8 cellular contexts compared by ENCODE assay signal in the genomic region with DNA sequence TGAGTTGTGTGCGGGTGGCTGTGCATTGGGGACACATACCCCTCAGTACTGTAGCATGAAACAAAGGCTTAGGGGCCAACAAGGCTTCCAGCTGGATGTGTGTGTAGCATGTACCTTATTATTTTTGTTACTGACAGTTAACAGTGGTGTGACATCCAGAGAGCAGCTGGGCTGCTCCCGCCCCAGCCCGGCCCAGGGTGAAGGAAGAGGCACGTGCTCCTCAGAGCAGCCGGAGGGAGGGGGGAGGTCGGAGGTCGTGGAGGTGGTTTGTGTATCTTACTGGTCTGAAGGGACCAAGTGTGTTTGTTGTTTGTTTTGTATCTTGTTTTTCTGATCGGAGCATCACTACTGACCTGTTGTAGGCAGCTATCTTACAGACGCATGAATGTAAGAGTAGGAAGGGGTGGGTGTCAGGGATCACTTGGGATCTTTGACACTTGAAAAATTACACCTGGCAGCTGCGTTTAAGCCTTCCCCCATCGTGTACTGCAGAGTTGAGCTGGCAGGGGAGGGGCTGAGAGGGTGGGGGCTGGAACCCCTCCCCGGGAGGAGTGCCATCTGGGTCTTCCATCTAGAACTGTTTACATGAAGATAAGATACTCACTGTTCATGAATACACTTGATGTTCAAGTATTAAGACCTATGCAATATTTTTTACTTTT. TPM values are rescaled to one million over a fixed set of nuclear protein-coding genes. Genes with fewer than 3 reads are reported as not detected.
A peak's percentile ranks its signal among the peaks of the same experiment; 100 is the strongest.
DNase-seq lines count a peak whose midpoint lies in the region; ATAC-seq, FAIRE-seq and TF ChIP-seq lines count a peak whose summit lies in the region.

No MANE protein-coding gene starts in this region.

- H3K27me3 ChIP-seq in CD4-positive, CD25-positive, alpha-beta regulatory T cell (ENCODE audit: control insufficient read depth, insufficient read depth, low read length), result no peaks in the 10 kb centered on the region
- H3K27me3 ChIP-seq in stomach, result no peaks in the 10 kb centered on the region

- H3K9me3 Mint-ChIP-seq in CD4-positive, CD25-positive, alpha-beta regulatory T cell, result no peaks in the 10 kb centered on the region
- no peaks in the 10 kb centered on the region for H3K9me3 Mint-ChIP-seq in activated naive CD8-positive, alpha-beta T cell treated with anti-CD3 and anti-CD28 coated beads, Interleukin-2, amount 10 ng/mL, durations not matched to agents 7 days and 5 days

- H3K9ac ChIP-seq in kidney (ENCODE audit: low read length in 2 of 2), result peak overlapping the region; percentile 98

- no peaks in the 10 kb centered on the region for H3K27me3 Mint-ChIP-seq in CD4-positive, CD25-positive, alpha-beta regulatory T cell
- H3K27me3 Mint-ChIP-seq in activated naive CD8-positive, alpha-beta T cell treated with anti-CD3 and anti-CD28 coated beads, Interleukin-2, amount 10 ng/mL, durations not matched to agents 7 days and 5 days, result no peaks in the 10 kb centered on the region

- no peak for ATAC-seq in CD4-positive, CD25-positive, alpha-beta regulatory T cell (ENCODE audit: low read depth in 2 of 2)
- no peak for ATAC-seq in activated naive CD8-positive, alpha-beta T cell treated with anti-CD3 and anti-CD28 coated beads, Interleukin-2, amount 10 ng/mL, durations not matched to agents 7 days and 5 days (ENCODE audit: low read depth)
- ATAC-seq in HG03159 (IDR thresholded peaks at IDR 0.05; ENCODE audit: unreplicated experiment), result no peak

- TF ChIP-seq CTCF in kidney (IDR thresholded peaks at IDR 0.05; ENCODE audit: borderline replicate concordance, extremely low read depth, insufficient read depth) (no peak), stomach (IDR thresholded peaks at IDR 0.05) (no peak)

- FAIRE-seq in kidney (lab: Jason Lieb, UNC), result no peak

- intact Hi-C loops in kidney (cut with DNase I) (loop anchor here (10.0 kb wide), 1 partner anchor 59 kb away; no protein-coding TSS in a partner anchor), stomach (cut with DNase I; ENCODE audit: low total_unique reads) (no loop called here)

- peaks cover 37% of the 10 kb centered on the region for H3K4me1 ChIP-seq in CD4-positive, CD25-positive, alpha-beta regulatory T cell (ENCODE audit: control insufficient read depth, insufficient read depth, low read length, poor library complexity, severe bottlenecking)
- H3K4me1 ChIP-seq in kidney (ENCODE audit: control insufficient read depth in 1 of 2, insufficient read depth in 1 of 2, low read depth in 1 of 2, low read length in 2 of 2) (peaks cover 8 to 11% of the 10 kb centered on the region in 2 donors), stomach (peaks cover 26 to 47% (median 37%) of the 10 kb centered on the region in 4 donors)

- peak in 2 of 3 donors; percentile 33 to 34 for DNase-seq in CD4-positive, CD25-positive, alpha-beta regulatory T cell
- peak; percentile 49 for DNase-seq in activated naive CD8-positive, alpha-beta T cell treated with anti-CD3 and anti-CD28 coated beads, Interleukin-2, amount 10 ng/mL, durations not matched to agents 7 days and 5 days
- DNase-seq in kidney (peak; percentile 83), stomach (no peak), kidney tubule cell (ENCODE audit: low spot score) (no peak), H4 (ENCODE audit: low spot score) (no peak)

- POLR2A ChIA-PET in activated naive CD8-positive, alpha-beta T cell treated with anti-CD3 and anti-CD28 coated beads, Interleukin-2, amount 10 ng/mL, durations not matched to agents 7 days and 5 days (lab: Charles Lee), result interaction anchor here (0.5 to 53.3 kb wide), 14 partner anchors 9 to 206 kb away, joined by 3 to 1812 read pairs (median 22); a partner anchor contains a TSS

- H3K27ac Mint-ChIP-seq in CD4-positive, CD25-positive, alpha-beta regulatory T cell, result peak overlapping the region; percentile 89 to 98 (median 95)
- peak overlapping the region; percentile 93 for H3K27ac Mint-ChIP-seq in activated naive CD8-positive, alpha-beta T cell treated with anti-CD3 and anti-CD28 coated beads, Interleukin-2, amount 10 ng/mL, durations not matched to agents 7 days and 5 days

- 12 to 18% (median 16%) methylated on average over 12 of the region's 12 CpGs for WGBS in stomach, 5 donors

- peaks cover 20% of the 10 kb centered on the region for H3K36me3 Mint-ChIP-seq in CD4-positive, CD25-positive, alpha-beta regulatory T cell
- H3K36me3 Mint-ChIP-seq in activated naive CD8-positive, alpha-beta T cell treated with anti-CD3 and anti-CD28 coated beads, Interleukin-2, amount 10 ng/mL, durations not matched to agents 7 days and 5 days, result peaks cover 30% of the 10 kb centered on the region

- peaks cover 21 to 50% (median 27%) of the 10 kb centered on the region in 4 donors for H3K4me1 Mint-ChIP-seq in CD4-positive, CD25-positive, alpha-beta regulatory T cell
- peaks cover 53% of the 10 kb centered on the region for H3K4me1 Mint-ChIP-seq in activated naive CD8-positive, alpha-beta T cell treated with anti-CD3 and anti-CD28 coated beads, Interleukin-2, amount 10 ng/mL, durations not matched to agents 7 days and 5 days

- peak overlapping the region; percentile 88 for H3K4me3 ChIP-seq in CD4-positive, CD25-positive, alpha-beta regulatory T cell (ENCODE audit: low read depth, low read length)
- H3K4me3 ChIP-seq in kidney (ENCODE audit: low read length in 2 of 2), result peak overlapping the region; percentile 98
- H3K4me3 ChIP-seq in stomach, result peak overlapping the region; percentile 69 to 96 (median 80)

- no peaks in the 10 kb centered on the region for H3K9me3 ChIP-seq in CD4-positive, CD25-positive, alpha-beta regulatory T cell (ENCODE audit: control insufficient read depth in 2 of 2, low read length in 2 of 2)
- H3K9me3 ChIP-seq in KOPT-K1 (ENCODE audit: insufficient read depth, low read length, poor library complexity, severe bottlenecking), result no peaks in the 10 kb centered on the region
- H3K9me3 ChIP-seq in kidney (ENCODE audit: control insufficient read depth in 1 of 2, low read length in 2 of 2), result no peaks in the 10 kb centered on the region
- no peaks in the 10 kb centered on the region for H3K9me3 ChIP-seq in stomach

- peak overlapping the region; percentile 98 for H3K4me3 Mint-ChIP-seq in CD4-positive, CD25-positive, alpha-beta regulatory T cell
- H3K4me3 Mint-ChIP-seq in activated naive CD8-positive, alpha-beta T cell treated with anti-CD3 and anti-CD28 coated beads, Interleukin-2, amount 10 ng/mL, durations not matched to agents 7 days and 5 days, result peak overlapping the region; percentile 93

- TF ChIP-seq EP300 in stomach (IDR thresholded peaks at IDR 0.05), result no peak

- TF ChIP-seq POLR2A in stomach (IDR thresholded peaks at IDR 0.05), result peak in 1 of 4 donors; percentile 10

- H3K27ac ChIP-seq in CD4-positive, CD25-positive, alpha-beta regulatory T cell (ENCODE audit: insufficient read depth, low read length, poor library complexity, severe bottlenecking), result peak overlapping the region; percentile 89
- H3K27ac ChIP-seq in KOPT-K1 (ENCODE audit: low read depth, low read length, poor library complexity, severe bottlenecking), result peak overlapping the region; percentile 74
- H3K27ac ChIP-seq in kidney (ENCODE audit: low read depth in 2 of 2, low read length in 2 of 2), result peak overlapping the region; percentile 99
- peak overlapping the region; percentile 92 to 96 (median 92) for H3K27ac ChIP-seq in stomach

- peaks cover 7% of the 10 kb centered on the region for H3K36me3 ChIP-seq in CD4-positive, CD25-positive, alpha-beta regulatory T cell (ENCODE audit: control insufficient read depth, insufficient read depth, low read length)
- peaks cover 19% of the 10 kb centered on the region for H3K36me3 ChIP-seq in KOPT-K1 (ENCODE audit: insufficient read depth, low read length)
- H3K36me3 ChIP-seq in kidney (ENCODE audit: control insufficient read depth in 1 of 2, insufficient read depth in 2 of 2, low read length in 2 of 2), result peaks cover 2 to 13% of the 10 kb centered on the region in 2 donors
- H3K36me3 ChIP-seq in stomach, result peaks cover 15 to 26% (median 20%) of the 10 kb centered on the region in 4 donors

RNA-seq across cellular contexts. Expression of a gene that starts 1.8 kb away (rescaled TPM):
- 403 TPM for total RNA-seq in CD4-positive, CD25-positive, alpha-beta regulatory T cell
- 100 to 1,000 TPM in 1 of 4 donors, 10 to 100 TPM in 3; 62.1 to 123 (median 76.6) TPM for polyA plus RNA-seq in CD4-positive, CD25-positive, alpha-beta regulatory T cell
- total RNA-seq in activated naive CD8-positive, alpha-beta T cell treated with anti-CD3 and anti-CD28 coated beads, Interleukin-2, amount 10 ng/mL, durations not matched to agents 7 days and 5 days, result 100 to 1,000 TPM; 150 to 159 TPM
- 292 TPM for total RNA-seq in kidney
- polyA plus RNA-seq in kidney (ENCODE audit: insufficient read depth, low read depth, low replicate concordance), result 96.9 TPM
- total RNA-seq in stomach, result 100 to 1,000 TPM in 4 of 5 donors, 10 to 100 TPM in 1; 89.9 to 188 (median 154) TPM
- 100 to 1,000 TPM; 122 to 176 (median 170) TPM for polyA plus RNA-seq in stomach
- total RNA-seq in H4 (2014; rRNA removed; shearing (Covaris generic)), result 227 and 278 TPM in 2 replicates

RNA-seq across cellular contexts. Expression of a gene that starts 59.4 kb away (rescaled TPM):
- total RNA-seq in CD4-positive, CD25-positive, alpha-beta regulatory T cell, result 25.2 TPM
- 10 to 100 TPM; 20.5 to 28.8 (median 27.2) TPM for polyA plus RNA-seq in CD4-positive, CD25-positive, alpha-beta regulatory T cell
- 10 to 100 TPM; 28.5 to 34.4 TPM for total RNA-seq in activated naive CD8-positive, alpha-beta T cell treated with anti-CD3 and anti-CD28 coated beads, Interleukin-2, amount 10 ng/mL, durations not matched to agents 7 days and 5 days
- total RNA-seq in kidney (36.1 TPM), stomach (100 to 1,000 TPM in 1 of 5 donors, 10 to 100 TPM in 2, 1 to 10 TPM in 2; 4.3 to 142 (median 19.4) TPM)
- polyA plus RNA-seq in kidney (ENCODE audit: insufficient read depth, low read depth, low replicate concordance) (24.0 TPM), stomach (10 to 100 TPM in 2 of 3 donors, 1 to 10 TPM in 1; 8.4 to 14.7 (median 12.5) TPM)
- total RNA-seq in H4 (2014; rRNA removed; shearing (Covaris generic)), result 47.3 and 51.5 TPM in 2 replicates

RNA-seq across cellular contexts. Expression of a gene that starts 59.7 kb away (rescaled TPM):
- total RNA-seq in CD4-positive, CD25-positive, alpha-beta regulatory T cell, result 86.6 TPM
- 100 to 1,000 TPM; 282 to 361 (median 288) TPM for polyA plus RNA-seq in CD4-positive, CD25-positive, alpha-beta regulatory T cell
- 10 to 100 TPM; 89.2 to 89.8 TPM for total RNA-seq in activated naive CD8-positive, alpha-beta T cell treated with anti-CD3 and anti-CD28 coated beads, Interleukin-2, amount 10 ng/mL, durations not matched to agents 7 days and 5 days
- total RNA-seq in kidney (132 TPM), stomach (100 to 1,000 TPM in 2 of 5 donors, 10 to 100 TPM in 3; 12.7 to 104 (median 68.8) TPM)
- polyA plus RNA-seq in kidney (ENCODE audit: insufficient read depth, low read depth, low replicate concordance) (210 TPM), stomach (100 to 1,000 TPM; 164 to 231 (median 170) TPM)
- 80.9 and 98.5 TPM in 2 replicates for total RNA-seq in H4 (2014; rRNA removed; shearing (Covaris generic))

Comparison
In these comparisons a context has a peak if more than half of its experiments do, and no peak if none do; other contexts are left out.
1. DNase-seq: peak in CD4-positive, CD25-positive, alpha-beta regulatory T cell (2 of 3), activated naive CD8-positive, alpha-beta T cell treated with anti-CD3 and anti-CD28 coated beads, Interleukin-2, amount 10 ng/mL, durations not matched to agents 7 days and 5 days (single experiment) and kidney (single experiment); none in stomach (single experiment), kidney tubule cell (single experiment) and H4 (single experiment).
2. Peak in every context shown above with its lines, with median percentiles within 50 percentile points of each other: H3K27ac ChIP-seq and H3K4me3 ChIP-seq.